ENCODE assay signal across 1 cellular context in the genomic region with DNA sequence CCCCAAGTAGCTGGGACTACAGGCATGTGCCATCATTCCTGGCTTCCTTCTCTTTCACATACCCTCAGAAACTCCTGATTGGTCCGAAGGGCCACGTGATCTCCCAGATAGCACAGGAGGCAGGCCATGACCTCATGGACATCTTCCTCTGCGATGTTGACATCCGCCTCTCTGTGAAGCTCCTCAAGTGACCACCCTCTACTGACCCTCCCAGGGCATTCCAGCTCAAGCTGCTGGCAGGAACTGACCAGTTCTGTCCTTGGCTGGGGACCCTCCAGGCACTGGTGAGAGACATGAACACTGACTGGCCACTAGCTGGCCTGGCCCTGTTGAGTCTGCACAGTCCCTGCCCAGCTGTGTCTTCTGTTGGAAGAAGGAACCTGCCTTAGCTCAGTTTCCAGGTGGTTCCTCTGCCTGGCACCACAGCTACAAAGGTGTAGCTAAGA.
TF ChIP-seq lines count a peak whose summit lies in the region.

No MANE protein-coding gene starts in this region.

TF ChIP-seq in A549, 52 proteins besides CTCF, POLR2A, EP300 and RAD21:
- TF ChIP-seq MYC (IDR thresholded peaks at IDR 0.05; ENCODE audit: borderline replicate concordance, low read length), result no peak
- TF ChIP-seq TP53 (CRISPR knock-in tag; IDR thresholded peaks at IDR 0.05), result no peak
- TF ChIP-seq, protein P1, sequence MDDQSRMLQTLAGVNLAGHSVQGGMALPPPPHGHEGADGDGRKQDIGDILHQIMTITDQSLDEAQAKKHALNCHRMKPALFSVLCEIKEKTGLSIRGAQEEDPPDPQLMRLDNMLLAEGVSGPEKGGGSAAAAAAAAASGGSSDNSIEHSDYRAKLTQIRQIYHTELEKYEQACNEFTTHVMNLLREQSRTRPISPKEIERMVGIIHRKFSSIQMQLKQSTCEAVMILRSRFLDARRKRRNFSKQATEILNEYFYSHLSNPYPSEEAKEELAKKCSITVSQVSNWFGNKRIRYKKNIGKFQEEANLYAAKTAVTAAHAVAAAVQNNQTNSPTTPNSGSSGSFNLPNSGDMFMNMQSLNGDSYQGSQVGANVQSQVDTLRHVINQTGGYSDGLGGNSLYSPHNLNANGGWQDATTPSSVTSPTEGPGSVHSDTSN (IDR thresholded peaks at IDR 0.05), result no peak
- no peak for TF ChIP-seq EHMT2 (IDR thresholded peaks at IDR 0.05; ENCODE audit: low read depth)
- TF ChIP-seq FOSL2 (IDR thresholded peaks at IDR 0.05), result no peak
- no peak for TF ChIP-seq FOSL2 (CRISPR knock-in tag; IDR thresholded peaks at IDR 0.05)
- TF ChIP-seq, protein P2, sequence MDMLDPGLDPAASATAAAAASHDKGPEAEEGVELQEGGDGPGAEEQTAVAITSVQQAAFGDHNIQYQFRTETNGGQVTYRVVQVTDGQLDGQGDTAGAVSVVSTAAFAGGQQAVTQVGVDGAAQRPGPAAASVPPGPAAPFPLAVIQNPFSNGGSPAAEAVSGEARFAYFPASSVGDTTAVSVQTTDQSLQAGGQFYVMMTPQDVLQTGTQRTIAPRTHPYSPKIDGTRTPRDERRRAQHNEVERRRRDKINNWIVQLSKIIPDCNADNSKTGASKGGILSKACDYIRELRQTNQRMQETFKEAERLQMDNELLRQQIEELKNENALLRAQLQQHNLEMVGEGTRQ (IDR thresholded peaks at IDR 0.05), result 0 out of 2 replicates have a peak, but pooled peaks have one; percentile 19
- no peak for TF ChIP-seq CHD2 (IDR thresholded peaks at IDR 0.05; ENCODE audit: low read length, partially characterized antibody)
- TF ChIP-seq NR3C1 (IDR thresholded peaks at IDR 0.05), result no peak
- TF ChIP-seq, protein P3, sequence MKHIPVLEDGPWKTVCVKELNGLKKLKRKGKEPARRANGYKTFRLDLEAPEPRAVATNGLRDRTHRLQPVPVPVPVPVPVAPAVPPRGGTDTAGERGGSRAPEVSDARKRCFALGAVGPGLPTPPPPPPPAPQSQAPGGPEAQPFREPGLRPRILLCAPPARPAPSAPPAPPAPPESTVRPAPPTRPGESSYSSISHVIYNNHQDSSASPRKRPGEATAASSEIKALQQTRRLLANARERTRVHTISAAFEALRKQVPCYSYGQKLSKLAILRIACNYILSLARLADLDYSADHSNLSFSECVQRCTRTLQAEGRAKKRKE (CRISPR knock-in tag; IDR thresholded peaks at IDR 0.05; ENCODE audit: low read depth), result no peak
TF ChIP-seq in A549: peak in this region for 1.
